Comparison of ENCODE assay signal across 1 cellular context in the genomic region with DNA sequence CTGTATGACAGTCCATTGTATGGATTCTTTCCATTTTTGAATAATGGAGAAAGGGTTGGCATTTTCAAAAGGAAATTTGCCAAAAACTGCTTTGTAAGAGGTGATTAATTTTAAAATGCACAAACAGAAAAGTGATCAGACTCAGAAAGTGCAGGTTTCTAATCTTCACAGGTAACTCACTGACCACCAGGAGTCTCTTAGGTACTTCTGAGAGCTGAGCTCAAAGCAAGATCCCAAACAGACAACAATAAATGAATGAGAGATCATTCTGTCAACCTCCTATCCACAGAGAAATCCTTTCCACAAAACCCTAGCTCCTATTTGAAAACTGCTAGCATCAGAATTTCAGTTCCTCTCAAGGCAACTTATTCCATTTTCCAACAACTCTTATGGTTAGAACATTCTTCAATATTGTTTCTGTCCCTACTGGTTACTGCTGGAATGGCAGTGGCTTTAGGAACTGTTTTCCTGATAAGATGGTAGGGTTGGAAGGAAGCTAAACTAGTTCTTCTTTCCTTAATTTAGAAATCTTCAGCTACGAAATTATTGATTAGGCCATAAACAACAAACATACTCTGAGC.
TF ChIP-seq lines count a peak whose summit lies in the region.

No MANE protein-coding gene starts in this region.

TF ChIP-seq in IMR-90, 13 proteins besides CTCF, POLR2A, EP300 and RAD21 (continued from another document):
- TF ChIP-seq, protein P1, sequence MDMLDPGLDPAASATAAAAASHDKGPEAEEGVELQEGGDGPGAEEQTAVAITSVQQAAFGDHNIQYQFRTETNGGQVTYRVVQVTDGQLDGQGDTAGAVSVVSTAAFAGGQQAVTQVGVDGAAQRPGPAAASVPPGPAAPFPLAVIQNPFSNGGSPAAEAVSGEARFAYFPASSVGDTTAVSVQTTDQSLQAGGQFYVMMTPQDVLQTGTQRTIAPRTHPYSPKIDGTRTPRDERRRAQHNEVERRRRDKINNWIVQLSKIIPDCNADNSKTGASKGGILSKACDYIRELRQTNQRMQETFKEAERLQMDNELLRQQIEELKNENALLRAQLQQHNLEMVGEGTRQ (IDR thresholded peaks at IDR 0.05; ENCODE audit: low read depth, low read length) = no peak
- no peak for TF ChIP-seq MXI1 (IDR thresholded peaks at IDR 0.05; ENCODE audit: borderline replicate concordance, low read depth, low read length)
